ENCODE assay signal across 8 cellular contexts in the genomic region with DNA sequence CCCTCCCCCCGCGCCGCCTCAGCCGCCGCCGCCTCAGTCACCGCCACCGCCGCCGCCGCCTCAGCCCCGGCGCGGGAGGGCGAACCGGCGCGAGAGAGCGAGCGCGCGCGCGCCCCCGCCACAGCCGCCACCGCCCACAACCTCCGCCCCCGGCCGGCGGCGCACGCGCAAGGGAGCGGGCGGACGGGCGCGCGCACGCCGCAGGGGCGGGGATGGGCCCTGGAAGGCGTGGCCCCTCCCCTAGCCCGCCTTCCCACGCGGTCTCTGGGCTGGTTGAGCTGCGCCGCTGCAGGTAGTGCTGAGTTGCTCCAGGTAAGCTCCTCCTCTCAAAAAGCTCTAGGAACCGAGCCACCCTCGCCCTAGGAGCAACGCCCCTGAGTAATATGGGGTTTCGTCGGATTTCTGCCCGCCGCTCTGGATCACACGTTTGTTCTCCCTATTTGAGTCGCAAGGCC. TPM values are rescaled to one million over a fixed set of nuclear protein-coding genes. Genes with fewer than 3 reads are reported as not detected.
DNase-seq lines count a peak whose midpoint lies in the region; ATAC-seq and TF ChIP-seq lines count a peak whose summit lies in the region.

A gene (minus strand): TSS at position 96 of the 455 bp plus-strand sequence.

- peak within 1 kb of the TSS; percentile 96 for H3K4me3 Mint-ChIP-seq in progenitor cell of endocrine pancreas (ENCODE audit: low read depth)

- no peaks in the 10 kb centered on the region for H3K27me3 ChIP-seq in left ventricle myocardium inferior (ENCODE audit: low read depth)
- H3K27me3 ChIP-seq in upper lobe of right lung = no peaks in the 10 kb centered on the region

- H3K4me1 ChIP-seq in left ventricle myocardium inferior (peaks cover 54% of the 10 kb centered on the region), upper lobe of right lung (peaks cover 39% of the 10 kb centered on the region)

- DNase-seq in NCI-H1417 (lab: John Stamatoyannopoulos, UW) (peak; percentile 96 to 98 (median 97)), amniotic epithelial cell (ENCODE audit: low read depth) (peak; percentile 63), left ventricle myocardium inferior (peak; percentile 86), progenitor cell of endocrine pancreas (ENCODE audit: low spot score, unreplicated experiment) (peak; percentile 80), upper lobe of right lung (peak; percentile 95)

- intact Hi-C loops in T-helper 1 cell treated with Interleukin-12 subunit alpha and Interleukin-12 subunit beta and Interleukin-4 antibody, amounts not matched to agents 30 ng/mL and 1 ng/mL, for 36 hours (cut with micrococcal nuclease) = loop anchor here (1.0 to 5.0 kb wide), 17 partner anchors 41 to 1841 kb away; a partner anchor contains a TSS
- intact Hi-C loops in left ventricle myocardium inferior (cut with micrococcal nuclease) = no loop called here
- intact Hi-C loops in upper lobe of right lung (cut with DNase I) = no loop called here

- no peaks in the 10 kb centered on the region for H3K27me3 Mint-ChIP-seq in progenitor cell of endocrine pancreas

- H3K4me3 ChIP-seq in GM12875 (ENCODE audit: low read depth, low read length) (peak within 1 kb of the TSS; percentile 76), left ventricle myocardium inferior (peak within 1 kb of the TSS; percentile 76), upper lobe of right lung (peak within 1 kb of the TSS; percentile 84)

- TF ChIP-seq CTCF in GM12875 (IDR thresholded peaks at IDR 0.05; ENCODE audit: borderline replicate concordance, insufficient read depth, low read depth, low read length) (no peak), left ventricle myocardium inferior (IDR thresholded peaks at IDR 0.05; ENCODE audit: borderline replicate concordance) (no peak), progenitor cell of endocrine pancreas (IDR thresholded peaks at IDR 0.05; ENCODE audit: unreplicated experiment) (no peak), upper lobe of right lung (IDR thresholded peaks at IDR 0.05) (no peak)

- H3K9me3 ChIP-seq in left ventricle myocardium inferior (replicated peaks) (no peaks in the 10 kb centered on the region), upper lobe of right lung (no peaks in the 10 kb centered on the region)

- H3K9me3 Mint-ChIP-seq in progenitor cell of endocrine pancreas (ENCODE audit: low read depth) = peaks cover 8% of the 10 kb centered on the region

- peaks cover 29% of the 10 kb centered on the region for H3K4me1 Mint-ChIP-seq in progenitor cell of endocrine pancreas (ENCODE audit: low read depth)

- peak within 1 kb of the TSS; percentile 99 for H3K27ac Mint-ChIP-seq in progenitor cell of endocrine pancreas

- peak; percentile 86 for ATAC-seq in HG02678 (IDR thresholded peaks at IDR 0.05; ENCODE audit: unreplicated experiment)
- peak; percentile 98 for ATAC-seq in upper lobe of right lung

- H3K36me3 Mint-ChIP-seq in progenitor cell of endocrine pancreas (ENCODE audit: insufficient read depth) = peaks cover 6% of the 10 kb centered on the region

- H3K36me3 ChIP-seq in left ventricle myocardium inferior (no peaks in the 10 kb centered on the region), upper lobe of right lung (no peaks in the 10 kb centered on the region)

- H3K27ac ChIP-seq in left ventricle myocardium inferior (replicated peaks) (peak within 1 kb of the TSS; percentile 96), upper lobe of right lung (peak within 1 kb of the TSS; percentile 94)

RNA-seq across cellular contexts. Expression of the gene that starts here (rescaled TPM):
- 22.0 and 24.9 TPM in 2 replicates for total RNA-seq in T-helper 1 cell treated with Interleukin-12 subunit alpha and Interleukin-12 subunit beta and Interleukin-4 antibody, amounts not matched to agents 30 ng/mL and 1 ng/mL, for 36 hours
- total RNA-seq in left ventricle myocardium inferior (28.3 TPM), progenitor cell of endocrine pancreas (52.5 and 54.0 TPM in 2 replicates), upper lobe of right lung (42.3 TPM)

Comparison
In these comparisons a context has a peak if more than half of its experiments do, and no peak if none do; other contexts are left out.
1. Peak in every context shown above with its lines: DNase-seq, ATAC-seq, H3K4me3 ChIP-seq and H3K27ac ChIP-seq.